3 cellular contexts compared by ENCODE assay signal in genomic region chr1:153773004-153773921, GRCh38.
TF ChIP-seq lines count a peak whose summit lies in the region.

No MANE protein-coding gene starts in this region.

TF ChIP-seq in liver, 16 proteins besides CTCF, POLR2A, EP300 and RAD21:
- TF ChIP-seq GABPA (IDR thresholded peaks at IDR 0.05 in 1 of 2, conservative IDR thresholded peaks at IDR 0.05 in 1 of 2) (no peak), HNF4G (IDR thresholded peaks at IDR 0.05) (no peak), FOXA2 (IDR thresholded peaks at IDR 0.05) (no peak), TAF1 (conservative IDR thresholded peaks at IDR 0.05) (no peak), SP1 (IDR thresholded peaks at IDR 0.05) (no peak), FOXA1 (IDR thresholded peaks at IDR 0.05) (no peak), HNF4A (conservative IDR thresholded peaks at IDR 0.05) (no peak), RXRA (IDR thresholded peaks at IDR 0.05) (no peak), YY1 (IDR thresholded peaks at IDR 0.05) (no peak), EGR1 (IDR thresholded peaks at IDR 0.05; ENCODE audit: low read depth in 2 of 2) (no peak), JUND (IDR thresholded peaks at IDR 0.05) (no peak), NR2F2 (IDR thresholded peaks at IDR 0.05) (no peak)
- TF ChIP-seq, protein P1, sequence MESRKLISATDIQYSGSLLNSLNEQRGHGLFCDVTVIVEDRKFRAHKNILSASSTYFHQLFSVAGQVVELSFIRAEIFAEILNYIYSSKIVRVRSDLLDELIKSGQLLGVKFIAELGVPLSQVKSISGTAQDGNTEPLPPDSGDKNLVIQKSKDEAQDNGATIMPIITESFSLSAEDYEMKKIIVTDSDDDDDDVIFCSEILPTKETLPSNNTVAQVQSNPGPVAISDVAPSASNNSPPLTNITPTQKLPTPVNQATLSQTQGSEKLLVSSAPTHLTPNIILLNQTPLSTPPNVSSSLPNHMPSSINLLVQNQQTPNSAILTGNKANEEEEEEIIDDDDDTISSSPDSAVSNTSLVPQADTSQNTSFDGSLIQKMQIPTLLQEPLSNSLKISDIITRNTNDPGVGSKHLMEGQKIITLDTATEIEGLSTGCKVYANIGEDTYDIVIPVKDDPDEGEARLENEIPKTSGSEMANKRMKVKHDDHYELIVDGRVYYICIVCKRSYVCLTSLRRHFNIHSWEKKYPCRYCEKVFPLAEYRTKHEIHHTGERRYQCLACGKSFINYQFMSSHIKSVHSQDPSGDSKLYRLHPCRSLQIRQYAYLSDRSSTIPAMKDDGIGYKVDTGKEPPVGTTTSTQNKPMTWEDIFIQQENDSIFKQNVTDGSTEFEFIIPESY (IDR thresholded peaks at IDR 0.05) = no peak
- TF ChIP-seq, protein P2, sequence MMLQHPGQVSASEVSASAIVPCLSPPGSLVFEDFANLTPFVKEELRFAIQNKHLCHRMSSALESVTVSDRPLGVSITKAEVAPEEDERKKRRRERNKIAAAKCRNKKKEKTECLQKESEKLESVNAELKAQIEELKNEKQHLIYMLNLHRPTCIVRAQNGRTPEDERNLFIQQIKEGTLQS (IDR thresholded peaks at IDR 0.05) = no peak
- TF ChIP-seq, protein P3, sequence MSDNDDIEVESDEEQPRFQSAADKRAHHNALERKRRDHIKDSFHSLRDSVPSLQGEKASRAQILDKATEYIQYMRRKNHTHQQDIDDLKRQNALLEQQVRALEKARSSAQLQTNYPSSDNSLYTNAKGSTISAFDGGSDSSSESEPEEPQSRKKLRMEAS (IDR thresholded peaks at IDR 0.05) = no peak
- TF ChIP-seq, protein P4, sequence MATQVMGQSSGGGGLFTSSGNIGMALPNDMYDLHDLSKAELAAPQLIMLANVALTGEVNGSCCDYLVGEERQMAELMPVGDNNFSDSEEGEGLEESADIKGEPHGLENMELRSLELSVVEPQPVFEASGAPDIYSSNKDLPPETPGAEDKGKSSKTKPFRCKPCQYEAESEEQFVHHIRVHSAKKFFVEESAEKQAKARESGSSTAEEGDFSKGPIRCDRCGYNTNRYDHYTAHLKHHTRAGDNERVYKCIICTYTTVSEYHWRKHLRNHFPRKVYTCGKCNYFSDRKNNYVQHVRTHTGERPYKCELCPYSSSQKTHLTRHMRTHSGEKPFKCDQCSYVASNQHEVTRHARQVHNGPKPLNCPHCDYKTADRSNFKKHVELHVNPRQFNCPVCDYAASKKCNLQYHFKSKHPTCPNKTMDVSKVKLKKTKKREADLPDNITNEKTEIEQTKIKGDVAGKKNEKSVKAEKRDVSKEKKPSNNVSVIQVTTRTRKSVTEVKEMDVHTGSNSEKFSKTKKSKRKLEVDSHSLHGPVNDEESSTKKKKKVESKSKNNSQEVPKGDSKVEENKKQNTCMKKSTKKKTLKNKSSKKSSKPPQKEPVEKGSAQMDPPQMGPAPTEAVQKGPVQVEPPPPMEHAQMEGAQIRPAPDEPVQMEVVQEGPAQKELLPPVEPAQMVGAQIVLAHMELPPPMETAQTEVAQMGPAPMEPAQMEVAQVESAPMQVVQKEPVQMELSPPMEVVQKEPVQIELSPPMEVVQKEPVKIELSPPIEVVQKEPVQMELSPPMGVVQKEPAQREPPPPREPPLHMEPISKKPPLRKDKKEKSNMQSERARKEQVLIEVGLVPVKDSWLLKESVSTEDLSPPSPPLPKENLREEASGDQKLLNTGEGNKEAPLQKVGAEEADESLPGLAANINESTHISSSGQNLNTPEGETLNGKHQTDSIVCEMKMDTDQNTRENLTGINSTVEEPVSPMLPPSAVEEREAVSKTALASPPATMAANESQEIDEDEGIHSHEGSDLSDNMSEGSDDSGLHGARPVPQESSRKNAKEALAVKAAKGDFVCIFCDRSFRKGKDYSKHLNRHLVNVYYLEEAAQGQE (IDR thresholded peaks at IDR 0.05) = no peak
TF ChIP-seq in liver: peak in this region for 0.

TF ChIP-seq in HepG2, 621 proteins besides CTCF, POLR2A, EP300 and RAD21:
- no peak for TF ChIP-seq ZNF570 (CRISPR knock-in tag; IDR thresholded peaks at IDR 0.05; ENCODE audit: borderline replicate concordance)
- no peak for TF ChIP-seq FOXP1 (IDR thresholded peaks at IDR 0.05)
- TF ChIP-seq FOXP1 (CRISPR knock-in tag; IDR thresholded peaks at IDR 0.05) = no peak
- TF ChIP-seq, protein P5, sequence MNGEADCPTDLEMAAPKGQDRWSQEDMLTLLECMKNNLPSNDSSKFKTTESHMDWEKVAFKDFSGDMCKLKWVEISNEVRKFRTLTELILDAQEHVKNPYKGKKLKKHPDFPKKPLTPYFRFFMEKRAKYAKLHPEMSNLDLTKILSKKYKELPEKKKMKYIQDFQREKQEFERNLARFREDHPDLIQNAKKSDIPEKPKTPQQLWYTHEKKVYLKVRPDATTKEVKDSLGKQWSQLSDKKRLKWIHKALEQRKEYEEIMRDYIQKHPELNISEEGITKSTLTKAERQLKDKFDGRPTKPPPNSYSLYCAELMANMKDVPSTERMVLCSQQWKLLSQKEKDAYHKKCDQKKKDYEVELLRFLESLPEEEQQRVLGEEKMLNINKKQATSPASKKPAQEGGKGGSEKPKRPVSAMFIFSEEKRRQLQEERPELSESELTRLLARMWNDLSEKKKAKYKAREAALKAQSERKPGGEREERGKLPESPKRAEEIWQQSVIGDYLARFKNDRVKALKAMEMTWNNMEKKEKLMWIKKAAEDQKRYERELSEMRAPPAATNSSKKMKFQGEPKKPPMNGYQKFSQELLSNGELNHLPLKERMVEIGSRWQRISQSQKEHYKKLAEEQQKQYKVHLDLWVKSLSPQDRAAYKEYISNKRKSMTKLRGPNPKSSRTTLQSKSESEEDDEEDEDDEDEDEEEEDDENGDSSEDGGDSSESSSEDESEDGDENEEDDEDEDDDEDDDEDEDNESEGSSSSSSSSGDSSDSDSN (CRISPR knock-in tag; IDR thresholded peaks at IDR 0.05) = no peak
- no peak for TF ChIP-seq ZGPAT (CRISPR knock-in tag; IDR thresholded peaks at IDR 0.05)
- no peak for TF ChIP-seq HMG20B (CRISPR knock-in tag; conservative IDR thresholded peaks at IDR 0.05)
- TF ChIP-seq MAFF (IDR thresholded peaks at IDR 0.05; ENCODE audit: low read depth, low read length) = no peak
- TF ChIP-seq, protein P6, sequence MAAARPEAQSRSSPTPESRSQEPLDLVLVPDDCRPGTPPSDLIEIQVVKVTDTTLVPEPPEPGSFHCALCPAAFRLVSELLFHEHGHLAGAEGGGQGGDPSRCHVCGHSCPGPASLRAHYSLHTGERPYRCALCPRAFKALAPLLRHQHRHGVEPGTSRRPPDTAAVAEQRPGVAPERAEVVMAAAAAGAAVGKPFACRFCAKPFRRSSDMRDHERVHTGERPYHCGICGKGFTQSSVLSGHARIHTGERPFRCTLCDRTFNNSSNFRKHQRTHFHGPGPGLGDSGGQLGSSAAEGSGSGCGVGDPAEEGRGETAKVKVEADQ (CRISPR knock-in tag; IDR thresholded peaks at IDR 0.05; ENCODE audit: borderline replicate concordance) = no peak
- TF ChIP-seq, protein P7, sequence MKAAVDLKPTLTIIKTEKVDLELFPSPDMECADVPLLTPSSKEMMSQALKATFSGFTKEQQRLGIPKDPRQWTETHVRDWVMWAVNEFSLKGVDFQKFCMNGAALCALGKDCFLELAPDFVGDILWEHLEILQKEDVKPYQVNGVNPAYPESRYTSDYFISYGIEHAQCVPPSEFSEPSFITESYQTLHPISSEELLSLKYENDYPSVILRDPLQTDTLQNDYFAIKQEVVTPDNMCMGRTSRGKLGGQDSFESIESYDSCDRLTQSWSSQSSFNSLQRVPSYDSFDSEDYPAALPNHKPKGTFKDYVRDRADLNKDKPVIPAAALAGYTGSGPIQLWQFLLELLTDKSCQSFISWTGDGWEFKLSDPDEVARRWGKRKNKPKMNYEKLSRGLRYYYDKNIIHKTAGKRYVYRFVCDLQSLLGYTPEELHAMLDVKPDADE (CRISPR knock-in tag; IDR thresholded peaks at IDR 0.05) = no peak
- TF ChIP-seq MXD4 (CRISPR knock-in tag; IDR thresholded peaks at IDR 0.05) = no peak
- TF ChIP-seq KAT2B (IDR thresholded peaks at IDR 0.05; ENCODE audit: borderline replicate concordance, low read depth, low read length) = no peak
- no peak for TF ChIP-seq KLF9 (CRISPR knock-in tag; IDR thresholded peaks at IDR 0.05; ENCODE audit: low read depth)
- no peak for TF ChIP-seq PHF5A (CRISPR knock-in tag; IDR thresholded peaks at IDR 0.05; ENCODE audit: low read depth, unreplicated experiment)
- no peak for TF ChIP-seq TFDP2 (CRISPR knock-in tag; IDR thresholded peaks at IDR 0.05)

TF ChIP-seq in GM12878, 131 proteins besides CTCF, POLR2A, EP300 and RAD21 (continues in another document):
- TF ChIP-seq ESRRA (IDR thresholded peaks at IDR 0.05; ENCODE audit: low read length) (no peak), CEBPB (IDR thresholded peaks at IDR 0.05; ENCODE audit: borderline replicate concordance in 1 of 2, low read depth in 2 of 2, low read length in 2 of 2) (no peak), KAT2A (conservative IDR thresholded peaks at IDR 0.05; ENCODE audit: control insufficient read depth, low read depth, low read length) (no peak), MTA3 (IDR thresholded peaks at IDR 0.05; ENCODE audit: borderline replicate concordance, low read length) (no peak), KLF5 (IDR thresholded peaks at IDR 0.05; ENCODE audit: partially characterized antibody) (no peak), RCOR1 (conservative IDR thresholded peaks at IDR 0.05; ENCODE audit: low read depth, low read length) (no peak), HDGF (IDR thresholded peaks at IDR 0.05) (no peak), POLR2AphosphoS2 (IDR thresholded peaks at IDR 0.05; ENCODE audit: low read depth, low read length) (no peak), NR2C1 (IDR thresholded peaks at IDR 0.05) (no peak), YY1 (IDR thresholded peaks at IDR 0.05; ENCODE audit: low read depth, low read length) (no peak), TCF3 (IDR thresholded peaks at IDR 0.05; ENCODE audit: borderline replicate concordance, insufficient read depth, low read depth, low read length) (no peak), NR2F1 (conservative IDR thresholded peaks at IDR 0.05) (no peak), MLLT1 (IDR thresholded peaks at IDR 0.05) (no peak)
- TF ChIP-seq, protein P8, sequence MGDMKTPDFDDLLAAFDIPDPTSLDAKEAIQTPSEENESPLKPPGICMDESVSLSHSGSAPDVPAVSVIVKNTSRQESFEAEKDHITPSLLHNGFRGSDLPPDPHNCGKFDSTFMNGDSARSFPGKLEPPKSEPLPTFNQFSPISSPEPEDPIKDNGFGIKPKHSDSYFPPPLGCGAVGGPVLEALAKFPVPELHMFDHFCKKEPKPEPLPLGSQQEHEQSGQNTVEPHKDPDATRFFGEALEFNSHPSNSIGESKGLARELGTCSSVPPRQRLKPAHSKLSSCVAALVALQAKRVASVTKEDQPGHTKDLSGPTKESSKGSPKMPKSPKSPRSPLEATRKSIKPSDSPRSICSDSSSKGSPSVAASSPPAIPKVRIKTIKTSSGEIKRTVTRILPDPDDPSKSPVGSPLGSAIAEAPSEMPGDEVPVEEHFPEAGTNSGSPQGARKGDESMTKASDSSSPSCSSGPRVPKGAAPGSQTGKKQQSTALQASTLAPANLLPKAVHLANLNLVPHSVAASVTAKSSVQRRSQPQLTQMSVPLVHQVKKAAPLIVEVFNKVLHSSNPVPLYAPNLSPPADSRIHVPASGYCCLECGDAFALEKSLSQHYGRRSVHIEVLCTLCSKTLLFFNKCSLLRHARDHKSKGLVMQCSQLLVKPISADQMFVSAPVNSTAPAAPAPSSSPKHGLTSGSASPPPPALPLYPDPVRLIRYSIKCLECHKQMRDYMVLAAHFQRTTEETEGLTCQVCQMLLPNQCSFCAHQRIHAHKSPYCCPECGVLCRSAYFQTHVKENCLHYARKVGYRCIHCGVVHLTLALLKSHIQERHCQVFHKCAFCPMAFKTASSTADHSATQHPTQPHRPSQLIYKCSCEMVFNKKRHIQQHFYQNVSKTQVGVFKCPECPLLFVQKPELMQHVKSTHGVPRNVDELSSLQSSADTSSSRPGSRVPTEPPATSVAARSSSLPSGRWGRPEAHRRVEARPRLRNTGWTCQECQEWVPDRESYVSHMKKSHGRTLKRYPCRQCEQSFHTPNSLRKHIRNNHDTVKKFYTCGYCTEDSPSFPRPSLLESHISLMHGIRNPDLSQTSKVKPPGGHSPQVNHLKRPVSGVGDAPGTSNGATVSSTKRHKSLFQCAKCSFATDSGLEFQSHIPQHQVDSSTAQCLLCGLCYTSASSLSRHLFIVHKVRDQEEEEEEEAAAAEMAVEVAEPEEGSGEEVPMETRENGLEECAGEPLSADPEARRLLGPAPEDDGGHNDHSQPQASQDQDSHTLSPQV (IDR thresholded peaks at IDR 0.05) = no peak
- TF ChIP-seq, protein P9, sequence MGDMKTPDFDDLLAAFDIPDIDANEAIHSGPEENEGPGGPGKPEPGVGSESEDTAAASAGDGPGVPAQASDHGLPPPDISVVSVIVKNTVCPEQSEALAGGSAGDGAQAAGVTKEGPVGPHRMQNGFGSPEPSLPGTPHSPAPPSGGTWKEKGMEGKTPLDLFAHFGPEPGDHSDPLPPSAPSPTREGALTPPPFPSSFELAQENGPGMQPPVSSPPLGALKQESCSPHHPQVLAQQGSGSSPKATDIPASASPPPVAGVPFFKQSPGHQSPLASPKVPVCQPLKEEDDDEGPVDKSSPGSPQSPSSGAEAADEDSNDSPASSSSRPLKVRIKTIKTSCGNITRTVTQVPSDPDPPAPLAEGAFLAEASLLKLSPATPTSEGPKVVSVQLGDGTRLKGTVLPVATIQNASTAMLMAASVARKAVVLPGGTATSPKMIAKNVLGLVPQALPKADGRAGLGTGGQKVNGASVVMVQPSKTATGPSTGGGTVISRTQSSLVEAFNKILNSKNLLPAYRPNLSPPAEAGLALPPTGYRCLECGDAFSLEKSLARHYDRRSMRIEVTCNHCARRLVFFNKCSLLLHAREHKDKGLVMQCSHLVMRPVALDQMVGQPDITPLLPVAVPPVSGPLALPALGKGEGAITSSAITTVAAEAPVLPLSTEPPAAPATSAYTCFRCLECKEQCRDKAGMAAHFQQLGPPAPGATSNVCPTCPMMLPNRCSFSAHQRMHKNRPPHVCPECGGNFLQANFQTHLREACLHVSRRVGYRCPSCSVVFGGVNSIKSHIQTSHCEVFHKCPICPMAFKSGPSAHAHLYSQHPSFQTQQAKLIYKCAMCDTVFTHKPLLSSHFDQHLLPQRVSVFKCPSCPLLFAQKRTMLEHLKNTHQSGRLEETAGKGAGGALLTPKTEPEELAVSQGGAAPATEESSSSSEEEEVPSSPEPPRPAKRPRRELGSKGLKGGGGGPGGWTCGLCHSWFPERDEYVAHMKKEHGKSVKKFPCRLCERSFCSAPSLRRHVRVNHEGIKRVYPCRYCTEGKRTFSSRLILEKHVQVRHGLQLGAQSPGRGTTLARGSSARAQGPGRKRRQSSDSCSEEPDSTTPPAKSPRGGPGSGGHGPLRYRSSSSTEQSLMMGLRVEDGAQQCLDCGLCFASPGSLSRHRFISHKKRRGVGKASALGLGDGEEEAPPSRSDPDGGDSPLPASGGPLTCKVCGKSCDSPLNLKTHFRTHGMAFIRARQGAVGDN (IDR thresholded peaks at IDR 0.05) = no peak
- TF ChIP-seq, protein P10, sequence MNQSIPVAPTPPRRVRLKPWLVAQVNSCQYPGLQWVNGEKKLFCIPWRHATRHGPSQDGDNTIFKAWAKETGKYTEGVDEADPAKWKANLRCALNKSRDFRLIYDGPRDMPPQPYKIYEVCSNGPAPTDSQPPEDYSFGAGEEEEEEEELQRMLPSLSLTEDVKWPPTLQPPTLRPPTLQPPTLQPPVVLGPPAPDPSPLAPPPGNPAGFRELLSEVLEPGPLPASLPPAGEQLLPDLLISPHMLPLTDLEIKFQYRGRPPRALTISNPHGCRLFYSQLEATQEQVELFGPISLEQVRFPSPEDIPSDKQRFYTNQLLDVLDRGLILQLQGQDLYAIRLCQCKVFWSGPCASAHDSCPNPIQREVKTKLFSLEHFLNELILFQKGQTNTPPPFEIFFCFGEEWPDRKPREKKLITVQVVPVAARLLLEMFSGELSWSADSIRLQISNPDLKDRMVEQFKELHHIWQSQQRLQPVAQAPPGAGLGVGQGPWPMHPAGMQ (IDR thresholded peaks at IDR 0.05; ENCODE audit: borderline replicate concordance) = no peak
